Comparison of ENCODE assay signal across 10 cellular contexts in genomic region chr15:68258684-68259083, GRCh38.
DNase-seq lines count a peak whose midpoint lies in the region; ATAC-seq and TF ChIP-seq lines count a peak whose summit lies in the region.
"Had no signal": no experiment of that assay in that cellular context is flagged by ENCODE, and none has a peak within 500 bp of the region (broad histone marks: within the 10 kb centered on the region; RNA-seq: fewer than 3 reads in every experiment).

No MANE protein-coding gene starts in this region.

- peak; percentile 46 to 61 for ATAC-seq in activated CD4-positive, CD25-positive, alpha-beta regulatory T cell treated with anti-CD3 and anti-CD28 coated beads, Interleukin-2, amount 50 U/mL, for 24 hours
- ATAC-seq in GM19463 (IDR thresholded peaks at IDR 0.05; ENCODE audit: unreplicated experiment) = no peak

- H3K4me3 ChIP-seq in fibroblast of pulmonary artery (replicated peaks; ENCODE audit: low read depth, low read length) = no peak overlapping the region

- TF ChIP-seq CTCF in fibroblast of pulmonary artery (IDR thresholded peaks at IDR 0.05; ENCODE audit: low read length, missing control alignments) = no peak

- DNase-seq in activated CD4-positive, CD25-positive, alpha-beta regulatory T cell treated with anti-CD3 and anti-CD28 coated beads, Interleukin-2, amount 50 U/mL, for 72 hours = no peak
- DNase-seq in activated CD4-positive, alpha-beta T cell treated with anti-CD3 and anti-CD28 coated beads for 4 hours = peak; percentile 17 to 25
- DNase-seq in fibroblast of pulmonary artery (ENCODE audit: low read depth) (peak; percentile 34), DMS 273 (lab: John Stamatoyannopoulos, UW; ENCODE audit: unreplicated experiment) (no peak), pons (ENCODE audit: low spot score) (no peak)
- peak; percentile 10 for DNase-seq in stimulated activated CD4-positive, alpha-beta T cell treated with anti-CD3 and anti-CD28 coated beads, Interleukin-4, amount 100 ng/mL, for 24 hours
- DNase-seq: DMS153, NCI-H2171 had no signal

Comparison
In these comparisons a context has a peak if more than half of its experiments do, and no peak if none do; other contexts are left out.
1. DNase-seq: peak in activated CD4-positive, alpha-beta T cell treated with anti-CD3 and anti-CD28 coated beads for 4 hours (2 of 2), fibroblast of pulmonary artery (single experiment) and stimulated activated CD4-positive, alpha-beta T cell treated with anti-CD3 and anti-CD28 coated beads, Interleukin-4, amount 100 ng/mL, for 24 hours (single experiment); none in activated CD4-positive, CD25-positive, alpha-beta regulatory T cell treated with anti-CD3 and anti-CD28 coated beads, Interleukin-2, amount 50 U/mL, for 72 hours (single experiment), DMS 273 (single experiment) and pons (single experiment).